Comparison of ENCODE assay signal across 22 cellular contexts in the genomic region with DNA sequence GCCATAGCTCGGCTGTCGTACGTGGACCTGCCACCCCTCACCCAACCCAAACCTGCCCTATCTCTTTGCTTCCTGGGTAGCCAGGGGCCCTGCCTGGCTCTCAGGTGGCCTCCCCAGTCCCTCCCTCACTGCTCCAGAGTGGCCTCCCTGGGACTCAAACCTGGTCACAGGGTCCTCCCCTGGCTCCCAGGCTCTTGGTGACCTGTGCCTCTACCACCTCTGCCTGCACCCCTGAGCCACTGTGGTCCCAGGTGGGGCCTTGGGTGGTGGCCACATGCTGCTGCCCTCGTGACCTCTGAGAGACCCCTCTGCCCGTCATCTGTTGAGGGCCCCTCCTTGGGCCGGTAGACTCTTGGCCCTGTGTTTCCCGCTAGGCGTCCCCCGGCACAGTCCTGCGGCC.
DNase-seq lines count a peak whose midpoint lies in the region; ATAC-seq and TF ChIP-seq lines count a peak whose summit lies in the region.
"Had no signal": no experiment of that assay in that cellular context is flagged by ENCODE, and none has a peak within 500 bp of the region (broad histone marks: within the 10 kb centered on the region; RNA-seq: fewer than 3 reads in every experiment).

No MANE protein-coding gene starts in this region.

- no peak overlapping the region for H3K4me3 ChIP-seq in Caco-2 (ENCODE audit: low read depth, low read length)
- no peak overlapping the region for H3K4me3 ChIP-seq in neuronal stem cell (ENCODE audit: low read length in 2 of 2)
- H3K4me3 ChIP-seq in tibial nerve = no peak overlapping the region
- H3K4me3 ChIP-seq: BLaER1, GM12878, GM23248, HAP-1 had no signal

- POLR2A ChIA-PET in Caco-2 (lab: Charles Lee) (no interaction called here), RWPE1 (lab: Yijun Ruan, JAX; ENCODE audit: low non-redundant PET) (no interaction called here)

- no peak overlapping the region for H3K23ac ChIP-seq in neuronal stem cell (ENCODE audit: low read depth, low read length, poor library complexity)

- peaks cover 29% of the 10 kb centered on the region for H3K36me3 Mint-ChIP-seq in Caco-2 (ENCODE audit: insufficient read depth, unreplicated experiment)
- peaks cover 7% of the 10 kb centered on the region for H3K36me3 Mint-ChIP-seq in effector memory CD8-positive, alpha-beta T cell (ENCODE audit: insufficient read depth)
- H3K36me3 Mint-ChIP-seq: CD4-positive, alpha-beta memory T cell had no signal

- DNase-seq in Caco-2 (no peak), RWPE1 (ENCODE audit: low spot score) (no peak), neuronal stem cell (ENCODE audit: low spot score) (no peak), activated T-cell treated with anti-CD3 and anti-CD28 coated beads for 4 hours (no peak), tibial nerve (ENCODE audit: low spot score in 2 of 2) (no peak)
- DNase-seq in effector memory CD8-positive, alpha-beta T cell = no peak
- DNase-seq: 8988T; Calu3; CD4-positive, alpha-beta memory T cell; DMS 273 treated with DMSO at 0.1 percent for 48 hours; DMS53; DND-41; EL; GM23248; HFFc6; IMR-90 had no signal

- no peaks in the 10 kb centered on the region for H3K27me3 ChIP-seq in Caco-2 (replicated peaks; ENCODE audit: control insufficient read depth, insufficient read depth, low read length)
- no peaks in the 10 kb centered on the region for H3K27me3 ChIP-seq in neuronal stem cell (ENCODE audit: control insufficient read depth in 3 of 3, insufficient read depth in 3 of 3, low read depth in 1 of 3, low read length in 3 of 3)
- H3K27me3 ChIP-seq in tibial nerve = no peaks in the 10 kb centered on the region

- H3K9ac ChIP-seq in neuronal stem cell (ENCODE audit: low read depth, low read length, poor library complexity) = peak overlapping the region; percentile 14
- H3K9ac ChIP-seq: BLaER1, GM23248 had no signal

- H3K4me2 ChIP-seq in neuronal stem cell (ENCODE audit: insufficient read depth, low read length, poor library complexity, severe bottlenecking) = no peak overlapping the region

- H4K8ac ChIP-seq in neuronal stem cell (ENCODE audit: low read depth, low read length) = no peak overlapping the region

- no peak overlapping the region for H4K91ac ChIP-seq in neuronal stem cell (ENCODE audit: low read depth, low read length, poor library complexity)

- no CpG with 5 or more reads among the region's 10 CpGs for WGBS in neuronal stem cell (ENCODE audit: extremely low coverage in 2 of 2, insufficient read length in 2 of 2, insufficient replicate concordance in 1 of 2), 2 donors
- WGBS in tibial nerve, 2 donors = 88 to 89% methylated on average over 10 of the region's 10 CpGs

- peak overlapping the region; percentile 73 for H2AK5ac ChIP-seq in neuronal stem cell (ENCODE audit: low read depth, low read length)

- H3K36me3 ChIP-seq in Caco-2 (ENCODE audit: control insufficient read depth, insufficient read depth, low read length) (0 out of 2 replicates have a peak, but pooled peaks cover 1% of the 10 kb centered on the region), neuronal stem cell (replicated peaks in 1 of 2; ENCODE audit: control insufficient read depth in 2 of 2, insufficient read depth in 2 of 2, low read length in 2 of 2) (peaks cover 16 to 31% of the 10 kb centered on the region in 2 donors), tibial nerve (peaks cover 0 to 58% (median 0%) of the 10 kb centered on the region in 3 donors)
- H3K36me3 ChIP-seq: BLaER1 had no signal

- TF ChIP-seq EP300 in tibial nerve (IDR thresholded peaks at IDR 0.05) = no peak

- H3K27ac ChIP-seq in RWPE1 (peak overlapping the region; percentile 99), neuronal stem cell (replicated peaks; ENCODE audit: low read length) (no peak overlapping the region), tibial nerve (peak overlapping the region in 1 of 4 donors; percentile 57)
- H3K27ac ChIP-seq: BLaER1, GM23248, HL-60 had no signal

- H3K9me3 ChIP-seq in Caco-2 (no peaks in the 10 kb centered on the region), neuronal stem cell (replicated peaks in 1 of 2; ENCODE audit: control insufficient read depth in 2 of 2, insufficient read depth in 1 of 2, low read depth in 1 of 2, low read length in 2 of 2) (no peaks in the 10 kb centered on the region), tibial nerve (no peaks in the 10 kb centered on the region)
- H3K9me3 ChIP-seq: BLaER1, HAP-1 had no signal

- H3K27ac Mint-ChIP-seq in Caco-2 (ENCODE audit: unreplicated experiment) = peak overlapping the region; percentile 59
- peak overlapping the region; percentile 38 for H3K27ac Mint-ChIP-seq in effector memory CD8-positive, alpha-beta T cell
- H3K27ac Mint-ChIP-seq: HFFc6 had no signal

- no peak overlapping the region for H3K18ac ChIP-seq in neuronal stem cell (ENCODE audit: low read length)

- peak overlapping the region; percentile 68 for H2BK15ac ChIP-seq in neuronal stem cell (ENCODE audit: low read length)

- H3K79me1 ChIP-seq in neuronal stem cell (ENCODE audit: low read depth, low read length) = no peaks in the 10 kb centered on the region

- no peak overlapping the region for H2BK12ac ChIP-seq in neuronal stem cell (ENCODE audit: low read length)

- H3K9me3 Mint-ChIP-seq in Caco-2 (ENCODE audit: unreplicated experiment) = no peaks in the 10 kb centered on the region
- no peaks in the 10 kb centered on the region for H3K9me3 Mint-ChIP-seq in effector memory CD8-positive, alpha-beta T cell
- H3K9me3 Mint-ChIP-seq: CD14-positive monocyte, HFFc6 had no signal

- no peaks in the 10 kb centered on the region for H3K27me3 Mint-ChIP-seq in Caco-2 (ENCODE audit: insufficient read depth, unreplicated experiment)
- no peaks in the 10 kb centered on the region for H3K27me3 Mint-ChIP-seq in effector memory CD8-positive, alpha-beta T cell
- H3K27me3 Mint-ChIP-seq: CD4-positive, alpha-beta memory T cell had no signal

- TF ChIP-seq CTCF in Caco-2 (IDR thresholded peaks at IDR 0.05; ENCODE audit: insufficient read depth in 1 of 2, low read depth in 1 of 2, low read length in 1 of 2, severe bottlenecking in 1 of 2, unreplicated experiment in 1 of 2) (no peak), RWPE1 (conservative IDR thresholded peaks at IDR 0.05; ENCODE audit: low read depth) (no peak), tibial nerve (IDR thresholded peaks at IDR 0.05) (no peak)

- H2BK5ac ChIP-seq in neuronal stem cell (ENCODE audit: low read length) = peak overlapping the region; percentile 42

- H3K4me1 Mint-ChIP-seq in Caco-2 (ENCODE audit: low read depth, unreplicated experiment) = no peaks in the 10 kb centered on the region
- peaks cover 17 to 24% of the 10 kb centered on the region in 2 donors for H3K4me1 Mint-ChIP-seq in effector memory CD8-positive, alpha-beta T cell (ENCODE audit: low read depth in 2 of 2)

- no peaks in the 10 kb centered on the region; the same call in 1 of the 2 replicates for H3K4me1 ChIP-seq in Caco-2
- H3K4me1 ChIP-seq in neuronal stem cell (ENCODE audit: control insufficient read depth in 2 of 2, insufficient read depth in 1 of 2, low read depth in 1 of 2, low read length in 2 of 2) = peaks cover 25 to 36% of the 10 kb centered on the region in 2 donors
- peaks cover 0 to 48% (median 32%) of the 10 kb centered on the region in 4 donors for H3K4me1 ChIP-seq in tibial nerve

- H3K14ac ChIP-seq in neuronal stem cell (ENCODE audit: low read length) = no peak overlapping the region

- no TSS peak for BruUV-seq in Caco-2 (replicated peaks; lab: Mats Ljungman, UMichigan)

- no peak overlapping the region for H2BK120ac ChIP-seq in neuronal stem cell (ENCODE audit: low read depth, low read length)

- TF ChIP-seq POLR2A in tibial nerve (IDR thresholded peaks at IDR 0.05) = no peak

- intact Hi-C loops in Caco-2 (cut with micrococcal nuclease; ENCODE audit: unreplicated experiment) = loop anchor here (2.0 to 5.0 kb wide), 2 partner anchors 78 to 112 kb away; no protein-coding TSS in a partner anchor

- no peak for ATAC-seq in effector memory CD8-positive, alpha-beta T cell (replicated peaks)
- no peak for ATAC-seq in GM18498 (IDR thresholded peaks at IDR 0.05; ENCODE audit: unreplicated experiment)

- CTCF ChIA-PET in Caco-2 (lab: Charles Lee) (no interaction called here), RWPE1 (lab: Yijun Ruan, JAX) (interaction anchor here (0.6 kb wide), 1 partner anchor 380 kb away, joined by 3 read pairs; no protein-coding TSS in a partner anchor)

- H3K4me3 Mint-ChIP-seq in Caco-2 (ENCODE audit: unreplicated experiment) = no peak overlapping the region
- H3K4me3 Mint-ChIP-seq in effector memory CD8-positive, alpha-beta T cell = no peak overlapping the region
- H3K4me3 Mint-ChIP-seq: CD14-positive monocyte; CD4-positive, alpha-beta memory T cell; HFFc6 had no signal

- no peak overlapping the region for H2AFZ ChIP-seq in neuronal stem cell (ENCODE audit: low read length)
- H2AFZ ChIP-seq: GM23248 had no signal

- no peak overlapping the region for H3K4ac ChIP-seq in neuronal stem cell (ENCODE audit: low read length)
